Comparison of ENCODE assay signal across 8 cellular contexts in genomic region chr16:67395458-67396158, GRCh38. TPM values are rescaled to one million over a fixed set of nuclear protein-coding genes. Genes with fewer than 3 reads are reported as not detected.
A peak's percentile ranks its signal among the peaks of the same experiment; 100 is the strongest.
DNase-seq lines count a peak whose midpoint lies in the region; ATAC-seq and TF ChIP-seq lines count a peak whose summit lies in the region.

No MANE protein-coding gene starts in this region.

- H3K4me3 Mint-ChIP-seq in activated naive CD8-positive, alpha-beta T cell treated with anti-CD3 and anti-CD28 coated beads for 36 hours: no peak overlapping the region

- no peak for TF ChIP-seq CTCF in HEK293 (tag by site-specific recombination; IDR thresholded peaks at IDR 0.05)
- TF ChIP-seq CTCF in esophagus squamous epithelium (IDR thresholded peaks at IDR 0.05): no peak

- H3K9me3 ChIP-seq in HEK293 (ENCODE audit: control insufficient read depth, insufficient read depth, low read depth, low read length) (no peaks in the 10 kb centered on the region), esophagus squamous epithelium (no peaks in the 10 kb centered on the region)

- peaks cover 0 to 17% (median 0%) of the 10 kb centered on the region in 4 donors for H3K27me3 ChIP-seq in esophagus squamous epithelium

- no peak for ATAC-seq in GM18502 (IDR thresholded peaks at IDR 0.05; ENCODE audit: poor library complexity, unreplicated experiment)
- no peak for ATAC-seq in HG03039 (IDR thresholded peaks at IDR 0.05; ENCODE audit: unreplicated experiment)

- H3K4me1 Mint-ChIP-seq in activated naive CD8-positive, alpha-beta T cell treated with anti-CD3 and anti-CD28 coated beads for 36 hours: peaks cover 8% of the 10 kb centered on the region

- H3K27ac Mint-ChIP-seq in activated naive CD8-positive, alpha-beta T cell treated with anti-CD3 and anti-CD28 coated beads for 36 hours: no peak overlapping the region

- H3K27me3 Mint-ChIP-seq in activated naive CD8-positive, alpha-beta T cell treated with anti-CD3 and anti-CD28 coated beads for 36 hours: peaks cover 32% of the 10 kb centered on the region

- no peaks in the 10 kb centered on the region for H3K36me3 Mint-ChIP-seq in activated naive CD8-positive, alpha-beta T cell treated with anti-CD3 and anti-CD28 coated beads for 36 hours

- CTCF ChIA-PET in HEK293 (lab: Yijun Ruan, JAX): interaction anchor here (0.6 to 1.1 kb wide), 3 partner anchors 19 to 70 kb away, joined by 3 to 4 read pairs (median 3); no protein-coding TSS in a partner anchor

- no CpG with 5 or more reads among the region's 13 CpGs for WGBS in esophagus squamous epithelium, 2 donors

- intact Hi-C loops in esophagus squamous epithelium (cut with DNase I): no loop called here

- peaks cover 14% of the 10 kb centered on the region for H3K4me1 ChIP-seq in HEK293 (ENCODE audit: control insufficient read depth, insufficient read depth, low read length)
- H3K4me1 ChIP-seq in esophagus squamous epithelium: peaks cover 66 to 96% (median 80%) of the 10 kb centered on the region in 3 donors

- no peak for TF ChIP-seq POLR2A in esophagus squamous epithelium (IDR thresholded peaks at IDR 0.05)

- DNase-seq in NCI-H526 (lab: John Stamatoyannopoulos, UW) (peak; percentile 86 to 93), esophagus squamous epithelium (lab: John Stamatoyannopoulos, UW) (no peak), occipital lobe (lab: John Stamatoyannopoulos, UW) (no peak)
- DNase-seq in activated naive CD8-positive, alpha-beta T cell treated with anti-CD3 and anti-CD28 coated beads for 36 hours: no peak

- H3K27ac ChIP-seq in HEK293 (ENCODE audit: extremely low read depth, low read depth, low read length) (no peak overlapping the region; the same call in 1 of the 2 replicates), esophagus squamous epithelium (peak overlapping the region; percentile 50 to 82 (median 80)), skin epidermis (peak overlapping the region in 17 of 21 experiments; percentile 18 to 89 (median 66))

- H3K4me3 ChIP-seq in HEK293 (ENCODE audit: low read depth, low read length) (no peak overlapping the region), esophagus squamous epithelium (peak overlapping the region in 1 of 4 donors; percentile 37), skin epidermis (no peak overlapping the region)

- H3K9me3 Mint-ChIP-seq in activated naive CD8-positive, alpha-beta T cell treated with anti-CD3 and anti-CD28 coated beads for 36 hours: no peaks in the 10 kb centered on the region

- POLR2A ChIA-PET in HEK293 (lab: Yijun Ruan, JAX): interaction anchor here (0.6 kb wide), 1 partner anchor 857 kb away, joined by 3 read pairs; no protein-coding TSS in a partner anchor

- no peaks in the 10 kb centered on the region for H3K36me3 ChIP-seq in HEK293 (ENCODE audit: control insufficient read depth in 2 of 2, insufficient read depth in 1 of 2, low read length in 2 of 2)
- no peaks in the 10 kb centered on the region for H3K36me3 ChIP-seq in esophagus squamous epithelium

TF ChIP-seq in HEK293, 187 proteins besides CTCF, POLR2A, EP300 and RAD21 (continues in another document):
- TF ChIP-seq OSR2 (tag by site-specific recombination; IDR thresholded peaks at IDR 0.05) (peak; percentile 74), ZBTB21 (tag by site-specific recombination; IDR thresholded peaks at IDR 0.05) (no peak), ZNF701 (tag by site-specific recombination; IDR thresholded peaks at IDR 0.05) (no peak), GLIS2 (tag by site-specific recombination; IDR thresholded peaks at IDR 0.05) (peak; percentile 10; the same call in 1 of the 2 replicates), ZSCAN16 (tag by site-specific recombination; IDR thresholded peaks at IDR 0.05) (no peak), ZNF404 (tag by site-specific recombination; IDR thresholded peaks at IDR 0.05) (no peak), ZNF302 (tag by site-specific recombination; IDR thresholded peaks at IDR 0.05; ENCODE audit: low read depth) (no peak), ZNF571 (tag by site-specific recombination; IDR thresholded peaks at IDR 0.05) (no peak), ZNF324 (tag by site-specific recombination; IDR thresholded peaks at IDR 0.05) (no peak), PRDM4 (tag by site-specific recombination; IDR thresholded peaks at IDR 0.05) (0 out of 2 replicates have a peak, but pooled peaks have one; percentile 47), ZFP41 (tag by site-specific recombination; IDR thresholded peaks at IDR 0.05; ENCODE audit: borderline replicate concordance) (no peak), ZIC2 (tag by site-specific recombination; IDR thresholded peaks at IDR 0.05) (peak; percentile 81), ZNF114 (tag by site-specific recombination; IDR thresholded peaks at IDR 0.05) (no peak), GLIS1 (tag by site-specific recombination; IDR thresholded peaks at IDR 0.05) (peak; percentile 82), ZNF645 (tag by site-specific recombination; IDR thresholded peaks at IDR 0.05) (no peak), ZBTB20 (tag by site-specific recombination; IDR thresholded peaks at IDR 0.05) (peak; percentile 71), ZNF140 (tag by site-specific recombination; IDR thresholded peaks at IDR 0.05) (no peak), KLF17 (tag by site-specific recombination; IDR thresholded peaks at IDR 0.05) (0 out of 2 replicates have a peak, but pooled peaks have one; percentile 29), ZBTB17 (tag by site-specific recombination; IDR thresholded peaks at IDR 0.05) (peak; percentile 77), FEZF1 (tag by site-specific recombination; IDR thresholded peaks at IDR 0.05) (no peak), ZFP3 (tag by site-specific recombination; IDR thresholded peaks at IDR 0.05; ENCODE audit: low read depth) (no peak), ZNF146 (tag by site-specific recombination; IDR thresholded peaks at IDR 0.05) (no peak), ZBTB48 (tag by site-specific recombination; IDR thresholded peaks at IDR 0.05) (0 out of 2 replicates have a peak, but pooled peaks have one; percentile 33), RBAK (tag by site-specific recombination; IDR thresholded peaks at IDR 0.05) (no peak), ZNF560 (tag by site-specific recombination; IDR thresholded peaks at IDR 0.05; ENCODE audit: borderline replicate concordance) (no peak), ZBTB1 (tag by site-specific recombination; IDR thresholded peaks at IDR 0.05) (no peak), ZNF416 (tag by site-specific recombination; IDR thresholded peaks at IDR 0.05) (no peak), KLF1 (tag by site-specific recombination; IDR thresholded peaks at IDR 0.05) (no peak), ZNF155 (tag by site-specific recombination; IDR thresholded peaks at IDR 0.05) (no peak), ZNF133 (tag by site-specific recombination; IDR thresholded peaks at IDR 0.05) (no peak), ZNF292 (tag by site-specific recombination; IDR thresholded peaks at IDR 0.05; ENCODE audit: borderline replicate concordance, low read depth) (no peak), ZSCAN30 (tag by site-specific recombination; IDR thresholded peaks at IDR 0.05) (no peak), ZNF624 (tag by site-specific recombination; IDR thresholded peaks at IDR 0.05) (no peak)

RNA-seq across cellular contexts. Expression of gene TPPP3, which starts 2.3 kb away (rescaled TPM):
- total RNA-seq in esophagus squamous epithelium: 10 to 100 TPM in 2 of 4 donors, 1 to 10 TPM in 2; 3.0 to 26.2 (median 8.2) TPM
- total RNA-seq in activated naive CD8-positive, alpha-beta T cell treated with anti-CD3 and anti-CD28 coated beads for 36 hours: not detected
- 2.3 TPM for total RNA-seq in occipital lobe

RNA-seq across cellular contexts. Expression of gene ZDHHC1, which starts 20.7 kb away (rescaled TPM):
- total RNA-seq in esophagus squamous epithelium (10 to 100 TPM in 1 of 4 donors, 1 to 10 TPM in 3; 2.5 to 11.1 (median 3.8) TPM), occipital lobe (2.3 TPM)
- 1 to 10 TPM in 1 of 2 experiments, under 1 TPM in 1; 0.76 to 1.2 TPM for total RNA-seq in activated naive CD8-positive, alpha-beta T cell treated with anti-CD3 and anti-CD28 coated beads for 36 hours

RNA-seq across cellular contexts. Expression of gene HSD11B2, which starts 35.3 kb away (rescaled TPM):
- 10 to 100 TPM in 1 of 4 donors, 1 to 10 TPM in 3; 2.1 to 13.0 (median 6.7) TPM for total RNA-seq in esophagus squamous epithelium
- 1 to 10 TPM; 2.8 to 3.1 TPM for total RNA-seq in activated naive CD8-positive, alpha-beta T cell treated with anti-CD3 and anti-CD28 coated beads for 36 hours
- not detected for total RNA-seq in occipital lobe

Comparison
In these comparisons a context has a peak if more than half of its experiments do, and no peak if none do; other contexts are left out.
1. DNase-seq: peak in NCI-H526 (2 of 2); none in esophagus squamous epithelium (single experiment), activated naive CD8-positive, alpha-beta T cell treated with anti-CD3 and anti-CD28 coated beads for 36 hours (single experiment) and occipital lobe (single experiment).